ENCODE assay signal across 1 cellular context in the genomic region with DNA sequence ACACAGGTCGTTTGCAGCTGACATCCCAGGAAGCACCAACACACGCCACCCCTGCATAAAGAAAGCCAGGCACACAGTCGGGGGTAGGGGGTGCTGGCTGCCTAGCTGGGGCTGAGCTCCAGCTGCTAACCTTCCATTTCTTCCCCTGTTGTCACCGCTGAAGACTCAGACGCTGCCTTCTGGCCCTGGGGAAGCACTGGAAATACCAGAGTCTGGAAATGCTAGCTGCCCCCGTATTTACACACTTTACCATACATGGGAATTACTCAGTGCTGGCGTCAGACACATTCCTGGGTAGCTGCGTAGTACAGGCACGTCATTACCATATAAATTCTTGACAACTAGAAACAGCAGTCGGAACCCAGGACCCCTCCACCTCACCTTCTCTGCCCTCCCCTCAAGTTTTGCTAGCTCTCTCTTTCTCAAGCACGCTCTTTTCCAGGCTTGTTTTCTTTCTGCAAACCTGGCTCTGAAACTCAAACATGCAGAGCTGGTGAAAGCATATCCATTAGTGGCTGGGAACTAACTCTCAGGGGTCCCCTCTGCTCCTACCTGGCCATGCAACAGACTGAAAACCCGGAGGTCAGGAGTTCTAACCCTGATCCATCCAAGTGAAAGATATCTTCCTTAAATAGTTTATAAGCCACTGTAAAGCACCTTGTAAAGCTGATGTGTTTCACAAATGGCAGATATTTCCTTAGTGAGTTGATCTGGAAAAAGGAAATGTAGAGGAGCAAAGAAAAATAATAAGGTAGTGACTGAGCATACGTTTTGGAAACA.
TF ChIP-seq lines count a peak whose summit lies in the region.

No MANE protein-coding gene starts in this region.

TF ChIP-seq in HEK293, 187 proteins besides CTCF, POLR2A, EP300 and RAD21 (continued from another document):
- TF ChIP-seq, protein P1, sequence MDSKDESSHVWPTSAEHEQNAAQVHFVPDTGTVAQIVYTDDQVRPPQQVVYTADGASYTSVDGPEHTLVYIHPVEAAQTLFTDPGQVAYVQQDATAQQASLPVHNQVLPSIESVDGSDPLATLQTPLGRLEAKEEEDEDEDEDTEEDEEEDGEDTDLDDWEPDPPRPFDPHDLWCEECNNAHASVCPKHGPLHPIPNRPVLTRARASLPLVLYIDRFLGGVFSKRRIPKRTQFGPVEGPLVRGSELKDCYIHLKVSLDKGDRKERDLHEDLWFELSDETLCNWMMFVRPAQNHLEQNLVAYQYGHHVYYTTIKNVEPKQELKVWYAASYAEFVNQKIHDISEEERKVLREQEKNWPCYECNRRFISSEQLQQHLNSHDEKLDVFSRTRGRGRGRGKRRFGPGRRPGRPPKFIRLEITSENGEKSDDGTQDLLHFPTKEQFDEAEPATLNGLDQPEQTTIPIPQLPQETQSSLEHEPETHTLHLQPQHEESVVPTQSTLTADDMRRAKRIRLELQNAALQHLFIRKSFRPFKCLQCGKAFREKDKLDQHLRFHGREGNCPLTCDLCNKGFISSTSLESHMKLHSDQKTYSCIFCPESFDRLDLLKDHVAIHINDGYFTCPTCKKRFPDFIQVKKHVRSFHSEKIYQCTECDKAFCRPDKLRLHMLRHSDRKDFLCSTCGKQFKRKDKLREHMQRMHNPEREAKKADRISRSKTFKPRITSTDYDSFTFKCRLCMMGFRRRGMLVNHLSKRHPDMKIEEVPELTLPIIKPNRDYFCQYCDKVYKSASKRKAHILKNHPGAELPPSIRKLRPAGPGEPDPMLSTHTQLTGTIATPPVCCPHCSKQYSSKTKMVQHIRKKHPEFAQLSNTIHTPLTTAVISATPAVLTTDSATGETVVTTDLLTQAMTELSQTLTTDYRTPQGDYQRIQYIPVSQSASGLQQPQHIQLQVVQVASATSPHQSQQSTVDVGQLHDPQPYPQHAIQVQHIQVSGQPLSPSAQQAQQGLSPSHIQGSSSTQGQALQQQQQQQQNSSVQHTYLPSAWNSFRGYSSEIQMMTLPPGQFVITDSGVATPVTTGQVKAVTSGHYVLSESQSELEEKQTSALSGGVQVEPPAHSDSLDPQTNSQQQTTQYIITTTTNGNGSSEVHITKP (tag by site-specific recombination; IDR thresholded peaks at IDR 0.05) = peak; percentile 62
- TF ChIP-seq ZNF548 (tag by site-specific recombination; IDR thresholded peaks at IDR 0.05) (no peak), FEZF1 (tag by site-specific recombination; IDR thresholded peaks at IDR 0.05) (no peak; the same call in 1 of the 2 replicates), ZNF830 (tag by site-specific recombination; IDR thresholded peaks at IDR 0.05; ENCODE audit: low read depth) (no peak), ZSCAN23 (tag by site-specific recombination; IDR thresholded peaks at IDR 0.05) (no peak), SETDB1 (IDR thresholded peaks at IDR 0.05; ENCODE audit: insufficient read length, low read length) (no peak), YY2 (tag by site-specific recombination; IDR thresholded peaks at IDR 0.05) (no peak), ZNF624 (tag by site-specific recombination; IDR thresholded peaks at IDR 0.05) (no peak), GLIS2 (tag by site-specific recombination; IDR thresholded peaks at IDR 0.05) (no peak), HOXD13 (CRISPR knock-in tag; IDR thresholded peaks at IDR 0.05; ENCODE audit: borderline replicate concordance) (no peak), ZNF324 (tag by site-specific recombination; IDR thresholded peaks at IDR 0.05) (peak; percentile 89), ZNF350 (tag by site-specific recombination; IDR thresholded peaks at IDR 0.05) (no peak), BCL11A (tag by site-specific recombination; IDR thresholded peaks at IDR 0.05; ENCODE audit: low read depth) (0 out of 2 replicates have a peak, but pooled peaks have one; percentile 57), MZF1 (tag by site-specific recombination; IDR thresholded peaks at IDR 0.05; ENCODE audit: borderline replicate concordance) (no peak), ZNF211 (tag by site-specific recombination; IDR thresholded peaks at IDR 0.05; ENCODE audit: low read depth) (no peak), ZXDB (tag by site-specific recombination; IDR thresholded peaks at IDR 0.05) (peak; percentile 73), ZNF792 (tag by site-specific recombination; IDR thresholded peaks at IDR 0.05) (no peak), ZNF274 (IDR thresholded peaks at IDR 0.05; ENCODE audit: low read length) (no peak), ZNF274 (tag by site-specific recombination; IDR thresholded peaks at IDR 0.05; ENCODE audit: borderline replicate concordance) (no peak), SP3 (tag by site-specific recombination; IDR thresholded peaks at IDR 0.05) (0 out of 2 replicates have a peak, but pooled peaks have one; percentile 29), ZNF48 (tag by site-specific recombination; IDR thresholded peaks at IDR 0.05) (no peak), GLIS1 (tag by site-specific recombination; IDR thresholded peaks at IDR 0.05) (peak; percentile 75), ZNF133 (tag by site-specific recombination; IDR thresholded peaks at IDR 0.05) (no peak), ZNF785 (tag by site-specific recombination; IDR thresholded peaks at IDR 0.05) (no peak), ZNF654 (tag by site-specific recombination; IDR thresholded peaks at IDR 0.05; ENCODE audit: low read depth) (no peak), WT1 (tag by site-specific recombination; IDR thresholded peaks at IDR 0.05) (peak; percentile 59), RBAK (tag by site-specific recombination; IDR thresholded peaks at IDR 0.05) (no peak), KLF1 (tag by site-specific recombination; IDR thresholded peaks at IDR 0.05) (no peak), ZNF664 (tag by site-specific recombination; IDR thresholded peaks at IDR 0.05) (no peak), ZNF155 (tag by site-specific recombination; IDR thresholded peaks at IDR 0.05) (no peak), ZNF529 (tag by site-specific recombination; IDR thresholded peaks at IDR 0.05; ENCODE audit: insufficient replicate concordance) (no peak), ZNF202 (tag by site-specific recombination; IDR thresholded peaks at IDR 0.05; ENCODE audit: borderline replicate concordance) (no peak), REPIN1 (tag by site-specific recombination; IDR thresholded peaks at IDR 0.05; ENCODE audit: low read depth) (no peak), GLI2 (tag by site-specific recombination; IDR thresholded peaks at IDR 0.05; ENCODE audit: borderline replicate concordance, low read depth) (no peak)
- TF ChIP-seq, protein P2, sequence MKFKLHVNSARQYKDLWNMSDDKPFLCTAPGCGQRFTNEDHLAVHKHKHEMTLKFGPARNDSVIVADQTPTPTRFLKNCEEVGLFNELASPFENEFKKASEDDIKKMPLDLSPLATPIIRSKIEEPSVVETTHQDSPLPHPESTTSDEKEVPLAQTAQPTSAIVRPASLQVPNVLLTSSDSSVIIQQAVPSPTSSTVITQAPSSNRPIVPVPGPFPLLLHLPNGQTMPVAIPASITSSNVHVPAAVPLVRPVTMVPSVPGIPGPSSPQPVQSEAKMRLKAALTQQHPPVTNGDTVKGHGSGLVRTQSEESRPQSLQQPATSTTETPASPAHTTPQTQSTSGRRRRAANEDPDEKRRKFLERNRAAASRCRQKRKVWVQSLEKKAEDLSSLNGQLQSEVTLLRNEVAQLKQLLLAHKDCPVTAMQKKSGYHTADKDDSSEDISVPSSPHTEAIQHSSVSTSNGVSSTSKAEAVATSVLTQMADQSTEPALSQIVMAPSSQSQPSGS (tag by site-specific recombination; IDR thresholded peaks at IDR 0.05; ENCODE audit: low read depth) = peak; percentile 81
- TF ChIP-seq, protein P3, sequence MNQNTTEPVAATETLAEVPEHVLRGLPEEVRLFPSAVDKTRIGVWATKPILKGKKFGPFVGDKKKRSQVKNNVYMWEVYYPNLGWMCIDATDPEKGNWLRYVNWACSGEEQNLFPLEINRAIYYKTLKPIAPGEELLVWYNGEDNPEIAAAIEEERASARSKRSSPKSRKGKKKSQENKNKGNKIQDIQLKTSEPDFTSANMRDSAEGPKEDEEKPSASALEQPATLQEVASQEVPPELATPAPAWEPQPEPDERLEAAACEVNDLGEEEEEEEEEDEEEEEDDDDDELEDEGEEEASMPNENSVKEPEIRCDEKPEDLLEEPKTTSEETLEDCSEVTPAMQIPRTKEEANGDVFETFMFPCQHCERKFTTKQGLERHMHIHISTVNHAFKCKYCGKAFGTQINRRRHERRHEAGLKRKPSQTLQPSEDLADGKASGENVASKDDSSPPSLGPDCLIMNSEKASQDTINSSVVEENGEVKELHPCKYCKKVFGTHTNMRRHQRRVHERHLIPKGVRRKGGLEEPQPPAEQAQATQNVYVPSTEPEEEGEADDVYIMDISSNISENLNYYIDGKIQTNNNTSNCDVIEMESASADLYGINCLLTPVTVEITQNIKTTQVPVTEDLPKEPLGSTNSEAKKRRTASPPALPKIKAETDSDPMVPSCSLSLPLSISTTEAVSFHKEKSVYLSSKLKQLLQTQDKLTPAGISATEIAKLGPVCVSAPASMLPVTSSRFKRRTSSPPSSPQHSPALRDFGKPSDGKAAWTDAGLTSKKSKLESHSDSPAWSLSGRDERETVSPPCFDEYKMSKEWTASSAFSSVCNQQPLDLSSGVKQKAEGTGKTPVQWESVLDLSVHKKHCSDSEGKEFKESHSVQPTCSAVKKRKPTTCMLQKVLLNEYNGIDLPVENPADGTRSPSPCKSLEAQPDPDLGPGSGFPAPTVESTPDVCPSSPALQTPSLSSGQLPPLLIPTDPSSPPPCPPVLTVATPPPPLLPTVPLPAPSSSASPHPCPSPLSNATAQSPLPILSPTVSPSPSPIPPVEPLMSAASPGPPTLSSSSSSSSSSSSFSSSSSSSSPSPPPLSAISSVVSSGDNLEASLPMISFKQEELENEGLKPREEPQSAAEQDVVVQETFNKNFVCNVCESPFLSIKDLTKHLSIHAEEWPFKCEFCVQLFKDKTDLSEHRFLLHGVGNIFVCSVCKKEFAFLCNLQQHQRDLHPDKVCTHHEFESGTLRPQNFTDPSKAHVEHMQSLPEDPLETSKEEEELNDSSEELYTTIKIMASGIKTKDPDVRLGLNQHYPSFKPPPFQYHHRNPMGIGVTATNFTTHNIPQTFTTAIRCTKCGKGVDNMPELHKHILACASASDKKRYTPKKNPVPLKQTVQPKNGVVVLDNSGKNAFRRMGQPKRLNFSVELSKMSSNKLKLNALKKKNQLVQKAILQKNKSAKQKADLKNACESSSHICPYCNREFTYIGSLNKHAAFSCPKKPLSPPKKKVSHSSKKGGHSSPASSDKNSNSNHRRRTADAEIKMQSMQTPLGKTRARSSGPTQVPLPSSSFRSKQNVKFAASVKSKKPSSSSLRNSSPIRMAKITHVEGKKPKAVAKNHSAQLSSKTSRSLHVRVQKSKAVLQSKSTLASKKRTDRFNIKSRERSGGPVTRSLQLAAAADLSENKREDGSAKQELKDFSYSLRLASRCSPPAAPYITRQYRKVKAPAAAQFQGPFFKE (tag by site-specific recombination; IDR thresholded peaks at IDR 0.05; ENCODE audit: borderline replicate concordance) = no peak
- TF ChIP-seq, protein P4, sequence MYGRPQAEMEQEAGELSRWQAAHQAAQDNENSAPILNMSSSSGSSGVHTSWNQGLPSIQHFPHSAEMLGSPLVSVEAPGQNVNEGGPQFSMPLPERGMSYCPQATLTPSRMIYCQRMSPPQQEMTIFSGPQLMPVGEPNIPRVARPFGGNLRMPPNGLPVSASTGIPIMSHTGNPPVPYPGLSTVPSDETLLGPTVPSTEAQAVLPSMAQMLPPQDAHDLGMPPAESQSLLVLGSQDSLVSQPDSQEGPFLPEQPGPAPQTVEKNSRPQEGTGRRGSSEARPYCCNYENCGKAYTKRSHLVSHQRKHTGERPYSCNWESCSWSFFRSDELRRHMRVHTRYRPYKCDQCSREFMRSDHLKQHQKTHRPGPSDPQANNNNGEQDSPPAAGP (tag by site-specific recombination; IDR thresholded peaks at IDR 0.05) = peak; percentile 75; the same call in 1 of the 2 replicates
- TF ChIP-seq, protein P5, sequence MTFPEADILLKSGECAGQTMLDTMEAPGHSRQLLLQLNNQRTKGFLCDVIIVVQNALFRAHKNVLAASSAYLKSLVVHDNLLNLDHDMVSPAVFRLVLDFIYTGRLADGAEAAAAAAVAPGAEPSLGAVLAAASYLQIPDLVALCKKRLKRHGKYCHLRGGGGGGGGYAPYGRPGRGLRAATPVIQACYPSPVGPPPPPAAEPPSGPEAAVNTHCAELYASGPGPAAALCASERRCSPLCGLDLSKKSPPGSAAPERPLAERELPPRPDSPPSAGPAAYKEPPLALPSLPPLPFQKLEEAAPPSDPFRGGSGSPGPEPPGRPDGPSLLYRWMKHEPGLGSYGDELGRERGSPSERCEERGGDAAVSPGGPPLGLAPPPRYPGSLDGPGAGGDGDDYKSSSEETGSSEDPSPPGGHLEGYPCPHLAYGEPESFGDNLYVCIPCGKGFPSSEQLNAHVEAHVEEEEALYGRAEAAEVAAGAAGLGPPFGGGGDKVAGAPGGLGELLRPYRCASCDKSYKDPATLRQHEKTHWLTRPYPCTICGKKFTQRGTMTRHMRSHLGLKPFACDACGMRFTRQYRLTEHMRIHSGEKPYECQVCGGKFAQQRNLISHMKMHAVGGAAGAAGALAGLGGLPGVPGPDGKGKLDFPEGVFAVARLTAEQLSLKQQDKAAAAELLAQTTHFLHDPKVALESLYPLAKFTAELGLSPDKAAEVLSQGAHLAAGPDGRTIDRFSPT (tag by site-specific recombination; IDR thresholded peaks at IDR 0.05) = peak; percentile 79
